8 cellular contexts compared by ENCODE assay signal in the genomic region with DNA sequence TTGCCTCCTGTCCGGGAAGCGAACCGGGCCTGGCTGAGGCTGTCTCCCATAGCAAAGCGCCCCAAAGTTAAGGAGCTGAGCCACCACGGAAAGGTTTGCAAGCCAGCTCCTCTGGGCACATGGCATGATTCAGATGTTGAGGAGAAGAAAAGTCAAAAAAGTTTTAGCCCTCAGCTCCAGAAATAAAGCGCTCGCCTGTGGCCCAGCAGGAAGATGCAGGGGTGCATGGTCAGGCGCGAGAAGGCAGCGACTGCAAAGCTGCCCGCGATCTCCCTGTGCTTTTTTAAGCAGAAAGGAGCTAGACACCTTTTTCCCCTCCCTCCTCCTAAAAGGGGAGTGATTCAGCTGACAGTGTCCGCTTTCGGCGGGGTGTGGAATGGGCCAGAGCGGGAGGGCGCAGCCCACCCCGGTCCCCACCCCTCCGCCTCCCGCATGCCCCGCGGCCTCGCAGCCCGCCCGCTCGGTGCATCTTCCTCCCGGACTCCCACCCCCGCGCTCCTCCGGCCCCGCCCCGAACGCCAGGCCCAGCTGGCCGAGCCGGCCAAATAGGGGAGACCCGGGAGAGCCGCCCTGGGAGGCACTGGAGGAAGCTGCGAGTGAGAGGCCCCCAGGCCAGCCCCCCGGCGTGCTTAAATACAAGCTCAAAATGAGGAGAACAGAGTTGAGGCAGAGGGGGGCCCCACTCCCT. TPM values are rescaled to one million over a fixed set of nuclear protein-coding genes. Genes with fewer than 3 reads are reported as not detected.
A peak's percentile ranks its signal among the peaks of the same experiment; 100 is the strongest.
DNase-seq lines count a peak whose midpoint lies in the region; ATAC-seq and TF ChIP-seq lines count a peak whose summit lies in the region.

A gene with protein sequence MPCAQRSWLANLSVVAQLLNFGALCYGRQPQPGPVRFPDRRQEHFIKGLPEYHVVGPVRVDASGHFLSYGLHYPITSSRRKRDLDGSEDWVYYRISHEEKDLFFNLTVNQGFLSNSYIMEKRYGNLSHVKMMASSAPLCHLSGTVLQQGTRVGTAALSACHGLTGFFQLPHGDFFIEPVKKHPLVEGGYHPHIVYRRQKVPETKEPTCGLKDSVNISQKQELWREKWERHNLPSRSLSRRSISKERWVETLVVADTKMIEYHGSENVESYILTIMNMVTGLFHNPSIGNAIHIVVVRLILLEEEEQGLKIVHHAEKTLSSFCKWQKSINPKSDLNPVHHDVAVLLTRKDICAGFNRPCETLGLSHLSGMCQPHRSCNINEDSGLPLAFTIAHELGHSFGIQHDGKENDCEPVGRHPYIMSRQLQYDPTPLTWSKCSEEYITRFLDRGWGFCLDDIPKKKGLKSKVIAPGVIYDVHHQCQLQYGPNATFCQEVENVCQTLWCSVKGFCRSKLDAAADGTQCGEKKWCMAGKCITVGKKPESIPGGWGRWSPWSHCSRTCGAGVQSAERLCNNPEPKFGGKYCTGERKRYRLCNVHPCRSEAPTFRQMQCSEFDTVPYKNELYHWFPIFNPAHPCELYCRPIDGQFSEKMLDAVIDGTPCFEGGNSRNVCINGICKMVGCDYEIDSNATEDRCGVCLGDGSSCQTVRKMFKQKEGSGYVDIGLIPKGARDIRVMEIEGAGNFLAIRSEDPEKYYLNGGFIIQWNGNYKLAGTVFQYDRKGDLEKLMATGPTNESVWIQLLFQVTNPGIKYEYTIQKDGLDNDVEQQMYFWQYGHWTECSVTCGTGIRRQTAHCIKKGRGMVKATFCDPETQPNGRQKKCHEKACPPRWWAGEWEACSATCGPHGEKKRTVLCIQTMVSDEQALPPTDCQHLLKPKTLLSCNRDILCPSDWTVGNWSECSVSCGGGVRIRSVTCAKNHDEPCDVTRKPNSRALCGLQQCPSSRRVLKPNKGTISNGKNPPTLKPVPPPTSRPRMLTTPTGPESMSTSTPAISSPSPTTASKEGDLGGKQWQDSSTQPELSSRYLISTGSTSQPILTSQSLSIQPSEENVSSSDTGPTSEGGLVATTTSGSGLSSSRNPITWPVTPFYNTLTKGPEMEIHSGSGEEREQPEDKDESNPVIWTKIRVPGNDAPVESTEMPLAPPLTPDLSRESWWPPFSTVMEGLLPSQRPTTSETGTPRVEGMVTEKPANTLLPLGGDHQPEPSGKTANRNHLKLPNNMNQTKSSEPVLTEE (N-terminal part only) (minus strand): TSS at position 260 of the 688 bp plus-strand sequence. CDS start 134 bp downstream, at position 126.

- peak within 1 kb of the TSS; percentile 83 for H3K27ac Mint-ChIP-seq in osteocyte (ENCODE audit: unreplicated experiment)
- no peak within 1 kb of the TSS for H3K27ac Mint-ChIP-seq in activated CD4-positive, alpha-beta T cell treated with anti-CD3 and anti-CD28 coated beads, Interleukin-2, amount 10 ng/mL, durations not matched to agents 7 days and 5 days

- in situ Hi-C loops in GM18951 (cut with MboI; ENCODE audit: low sequenced_read_pairs, unreplicated experiment) = no loop called here

- TF ChIP-seq POLR2A in GM18951 (IDR thresholded peaks at IDR 0.05; ENCODE audit: extremely low read depth, insufficient read depth, insufficient read length) = peak; percentile 29
- no peak for TF ChIP-seq POLR2A in Peyer's patch (IDR thresholded peaks at IDR 0.05)

- no peaks in the 10 kb centered on the region for H3K27me3 Mint-ChIP-seq in osteocyte (ENCODE audit: unreplicated experiment)
- peaks cover 62% of the 10 kb centered on the region for H3K27me3 Mint-ChIP-seq in activated CD4-positive, alpha-beta T cell treated with anti-CD3 and anti-CD28 coated beads, Interleukin-2, amount 10 ng/mL, durations not matched to agents 7 days and 5 days

- TF ChIP-seq CTCF in Peyer's patch (IDR thresholded peaks at IDR 0.05) = no peak
- no peak for TF ChIP-seq CTCF in fibroblast of villous mesenchyme (IDR thresholded peaks at IDR 0.05; ENCODE audit: insufficient read depth, low read depth, low read length)
- TF ChIP-seq CTCF in osteocyte (IDR thresholded peaks at IDR 0.05) = no peak

- DNase-seq in Peyer's patch (no peak), fibroblast of villous mesenchyme (ENCODE audit: low read depth) (peak; percentile 78), osteocyte (ENCODE audit: extremely low spot score, unreplicated experiment) (peak; percentile 86), caudate nucleus (lab: John Stamatoyannopoulos, UW) (no peak), NCI-H345 treated with DMSO at 0.1 percent for 48 hours (lab: John Stamatoyannopoulos, UW; ENCODE audit: unreplicated experiment) (no peak)
- DNase-seq in activated CD4-positive, alpha-beta T cell treated with anti-CD3 and anti-CD28 coated beads, Interleukin-2, amount 10 ng/mL, durations not matched to agents 7 days and 5 days = no peak

- H3K4me1 Mint-ChIP-seq in osteocyte (ENCODE audit: unreplicated experiment) = peaks cover 52% of the 10 kb centered on the region
- peaks cover 2% of the 10 kb centered on the region for H3K4me1 Mint-ChIP-seq in activated CD4-positive, alpha-beta T cell treated with anti-CD3 and anti-CD28 coated beads, Interleukin-2, amount 10 ng/mL, durations not matched to agents 7 days and 5 days

- no peaks in the 10 kb centered on the region for H3K36me3 ChIP-seq in Peyer's patch

- H3K4me3 ChIP-seq in Peyer's patch (peak within 1 kb of the TSS; percentile 9 to 47 (median 30)), fibroblast of villous mesenchyme (ENCODE audit: low read depth, low read length) (peak within 1 kb of the TSS; percentile 67)

- H3K9me3 Mint-ChIP-seq in osteocyte (ENCODE audit: unreplicated experiment) = no peaks in the 10 kb centered on the region
- H3K9me3 Mint-ChIP-seq in activated CD4-positive, alpha-beta T cell treated with anti-CD3 and anti-CD28 coated beads, Interleukin-2, amount 10 ng/mL, durations not matched to agents 7 days and 5 days = no peaks in the 10 kb centered on the region

- H3K9me3 ChIP-seq in Peyer's patch = no peaks in the 10 kb centered on the region

- peak within 1 kb of the TSS in 2 of 4 donors; percentile 44 to 64 for H3K27ac ChIP-seq in Peyer's patch
- no peak within 1 kb of the TSS for H3K27ac ChIP-seq in caudate nucleus (ENCODE audit: low read depth, low read length)

- peaks cover 0 to 3% (median 1%) of the 10 kb centered on the region in 4 donors for H3K4me1 ChIP-seq in Peyer's patch

- peak within 1 kb of the TSS; percentile 74 for H3K4me3 Mint-ChIP-seq in osteocyte (ENCODE audit: unreplicated experiment)
- no peak within 1 kb of the TSS for H3K4me3 Mint-ChIP-seq in activated CD4-positive, alpha-beta T cell treated with anti-CD3 and anti-CD28 coated beads, Interleukin-2, amount 10 ng/mL, durations not matched to agents 7 days and 5 days

- CTCF ChIA-PET in activated CD4-positive, alpha-beta T cell treated with anti-CD3 and anti-CD28 coated beads, Interleukin-2, amount 10 ng/mL, durations not matched to agents 7 days and 5 days (lab: Charles Lee) = no interaction called here

- H3K36me3 Mint-ChIP-seq in osteocyte (ENCODE audit: unreplicated experiment) = no peaks in the 10 kb centered on the region
- H3K36me3 Mint-ChIP-seq in activated CD4-positive, alpha-beta T cell treated with anti-CD3 and anti-CD28 coated beads, Interleukin-2, amount 10 ng/mL, durations not matched to agents 7 days and 5 days (ENCODE audit: low read depth) = no peaks in the 10 kb centered on the region

- POLR2A ChIA-PET in activated CD4-positive, alpha-beta T cell treated with anti-CD3 and anti-CD28 coated beads, Interleukin-2, amount 10 ng/mL, durations not matched to agents 7 days and 5 days (lab: Charles Lee) = no interaction called here

- H3K27me3 ChIP-seq in Peyer's patch = no peaks in the 10 kb centered on the region

- no peak for ATAC-seq in GM19035 (IDR thresholded peaks at IDR 0.05; ENCODE audit: unreplicated experiment)

RNA-seq across cellular contexts. Expression of the gene that starts here (rescaled TPM):
- total RNA-seq in Peyer's patch (10 to 100 TPM in 1 of 4 donors, 1 to 10 TPM in 2, under 1 TPM in 1; 0.53 to 11.6 (median 1.3) TPM), fibroblast of villous mesenchyme (54.8 and 94.1 TPM in 2 replicates), osteocyte (13.9 and 15.5 TPM in 2 replicates)
- not detected for total RNA-seq in activated CD4-positive, alpha-beta T cell treated with anti-CD3 and anti-CD28 coated beads, Interleukin-2, amount 10 ng/mL, durations not matched to agents 7 days and 5 days

Comparison
In these comparisons a context has a peak if more than half of its experiments do, and no peak if none do; other contexts are left out.
1. DNase-seq: peak in fibroblast of villous mesenchyme (single experiment) and osteocyte (single experiment); none in Peyer's patch (0 of 3), caudate nucleus (0 of 61), NCI-H345 treated with DMSO at 0.1 percent for 48 hours (single experiment) and activated CD4-positive, alpha-beta T cell treated with anti-CD3 and anti-CD28 coated beads, Interleukin-2, amount 10 ng/mL, durations not matched to agents 7 days and 5 days (single experiment).